In the genomic region with DNA sequence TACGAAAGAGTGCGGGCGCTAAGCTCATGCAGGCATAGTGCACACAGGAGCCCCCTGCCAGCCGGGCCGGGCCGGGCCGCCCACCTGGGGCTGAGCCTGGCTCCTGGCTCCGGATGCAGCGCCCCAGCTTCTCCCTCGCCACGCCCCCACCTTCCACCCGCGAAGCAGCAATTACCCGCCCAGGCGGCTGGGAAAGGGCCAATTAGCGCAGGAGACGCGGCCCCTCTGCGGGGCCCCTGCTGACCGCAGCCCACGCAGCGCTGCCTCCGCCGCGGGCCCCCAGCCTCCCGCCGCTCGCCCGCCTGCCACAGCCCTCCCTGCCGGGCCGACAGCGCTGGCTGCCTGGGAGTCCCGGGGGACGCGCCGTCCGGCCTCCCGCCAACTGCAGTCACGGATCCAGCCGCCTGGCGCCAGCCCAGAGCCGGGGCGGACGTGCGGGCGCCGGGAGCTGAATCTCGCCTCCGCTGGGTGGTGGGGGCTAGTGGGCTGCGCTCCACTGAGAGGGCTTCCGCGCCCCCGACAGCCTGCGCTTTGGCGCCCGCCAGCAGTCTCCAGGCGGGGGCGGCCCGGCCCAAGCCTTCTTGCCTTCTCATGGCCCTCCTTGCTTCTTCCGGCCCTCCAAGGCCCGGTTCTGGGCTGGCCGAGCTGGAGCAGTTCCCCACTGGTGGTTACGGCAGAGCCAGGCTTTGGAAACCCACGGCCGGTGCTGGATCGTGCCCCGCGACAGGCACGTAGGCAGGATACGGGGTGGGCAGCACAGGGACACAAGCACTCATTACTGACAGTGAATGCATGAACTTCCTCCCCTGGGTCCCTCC, we compare ENCODE assay signal across 8 cellular contexts. TPM values are rescaled to one million over a fixed set of nuclear protein-coding genes. Genes with fewer than 3 reads are reported as not detected.
DNase-seq lines count a peak whose midpoint lies in the region; ATAC-seq and TF ChIP-seq lines count a peak whose summit lies in the region.

No MANE protein-coding gene starts in this region.

- H3K9me3 Mint-ChIP-seq in HFFc6: no peaks in the 10 kb centered on the region
- H3K9me3 Mint-ChIP-seq in activated naive CD4-positive, alpha-beta T cell treated with anti-CD3 and anti-CD28 coated beads, Interleukin-2, amount 10 ng/mL, durations not matched to agents 7 days and 5 days: no peaks in the 10 kb centered on the region

- TF ChIP-seq CTCF in HFFc6 (IDR thresholded peaks at IDR 0.05) (peak; percentile 51), RWPE1 (conservative IDR thresholded peaks at IDR 0.05; ENCODE audit: low read depth) (peak; percentile 30), osteoblast (IDR thresholded peaks at IDR 0.05; ENCODE audit: extremely low read depth, low read depth, low read length) (no peak), thoracic aorta (IDR thresholded peaks at IDR 0.05) (peak; percentile 34)

- no peaks in the 10 kb centered on the region for H3K9me3 ChIP-seq in osteoblast (ENCODE audit: low read depth, low read length)
- H3K9me3 ChIP-seq in thoracic aorta: no peaks in the 10 kb centered on the region

- CTCF ChIA-PET in RWPE1 (lab: Yijun Ruan, JAX): interaction anchor here (0.6 to 2.0 kb wide), 7 partner anchors 26 to 467 kb away, joined by 3 to 18 read pairs (median 3); a partner anchor contains a TSS
- CTCF ChIA-PET in activated naive CD4-positive, alpha-beta T cell treated with anti-CD3 and anti-CD28 coated beads, Interleukin-2, amount 10 ng/mL, durations not matched to agents 7 days and 5 days (lab: Charles Lee): interaction anchor here (0.8 to 10.6 kb wide), 14 partner anchors 28 to 234 kb away, joined by 3 to 163 read pairs (median 5); a partner anchor contains a TSS

- peak; percentile 85 for ATAC-seq in Right ventricle myocardium inferior
- ATAC-seq in thoracic aorta (ENCODE audit: insufficient number of reproducible peaks, low FRiP score, low read depth): peak; percentile 78
- no peak for ATAC-seq in HG03039 (IDR thresholded peaks at IDR 0.05; ENCODE audit: unreplicated experiment)

- H3K4me3 ChIP-seq in osteoblast (ENCODE audit: insufficient read depth, low read length) (peak overlapping the region; percentile 68), thoracic aorta (peak overlapping the region; percentile 87)

- no peaks in the 10 kb centered on the region for H3K4me1 Mint-ChIP-seq in HFFc6 (ENCODE audit: low read depth)
- peaks cover 67% of the 10 kb centered on the region for H3K4me1 Mint-ChIP-seq in activated naive CD4-positive, alpha-beta T cell treated with anti-CD3 and anti-CD28 coated beads, Interleukin-2, amount 10 ng/mL, durations not matched to agents 7 days and 5 days

- peak overlapping the region; percentile 59 for H3K4me3 Mint-ChIP-seq in HFFc6
- H3K4me3 Mint-ChIP-seq in activated naive CD4-positive, alpha-beta T cell treated with anti-CD3 and anti-CD28 coated beads, Interleukin-2, amount 10 ng/mL, durations not matched to agents 7 days and 5 days: peak overlapping the region; percentile 91

- H3K27me3 Mint-ChIP-seq in HFFc6 (ENCODE audit: insufficient read depth): peaks cover 5% of the 10 kb centered on the region
- H3K27me3 Mint-ChIP-seq in activated naive CD4-positive, alpha-beta T cell treated with anti-CD3 and anti-CD28 coated beads, Interleukin-2, amount 10 ng/mL, durations not matched to agents 7 days and 5 days: peaks cover 4% of the 10 kb centered on the region

- H3K27me3 ChIP-seq in osteoblast (ENCODE audit: insufficient read depth, low read length) (no peaks in the 10 kb centered on the region), thoracic aorta (replicated peaks; ENCODE audit: insufficient read depth) (no peaks in the 10 kb centered on the region)

- H2AFZ ChIP-seq in osteoblast (ENCODE audit: low read length): peak overlapping the region; percentile 75

- no peak overlapping the region for H3K27ac Mint-ChIP-seq in HFFc6
- H3K27ac Mint-ChIP-seq in activated naive CD4-positive, alpha-beta T cell treated with anti-CD3 and anti-CD28 coated beads, Interleukin-2, amount 10 ng/mL, durations not matched to agents 7 days and 5 days: peak overlapping the region; percentile 94

- H3K27ac ChIP-seq in RWPE1: no peak overlapping the region
- no peak overlapping the region for H3K27ac ChIP-seq in osteoblast (ENCODE audit: low read depth, low read length)
- peak overlapping the region; percentile 79 to 85 for H3K27ac ChIP-seq in thoracic aorta

- peak overlapping the region; percentile 80 for H3K4me2 ChIP-seq in osteoblast (ENCODE audit: insufficient read depth, low read length)

- intact Hi-C loops in Right ventricle myocardium inferior (cut with DNase I): no loop called here

- H3K36me3 Mint-ChIP-seq in HFFc6 (ENCODE audit: low read depth): no peaks in the 10 kb centered on the region
- peaks cover 23% of the 10 kb centered on the region for H3K36me3 Mint-ChIP-seq in activated naive CD4-positive, alpha-beta T cell treated with anti-CD3 and anti-CD28 coated beads, Interleukin-2, amount 10 ng/mL, durations not matched to agents 7 days and 5 days

- H4K20me1 ChIP-seq in osteoblast (ENCODE audit: insufficient read depth, low read length): no peaks in the 10 kb centered on the region

- H3K79me2 ChIP-seq in osteoblast (ENCODE audit: insufficient read depth, low read length): no peaks in the 10 kb centered on the region

- peaks cover 12% of the 10 kb centered on the region for H3K4me1 ChIP-seq in osteoblast (ENCODE audit: insufficient read depth, low read length)
- H3K4me1 ChIP-seq in thoracic aorta (ENCODE audit: control insufficient read depth in 1 of 2, low read depth in 2 of 2): peaks cover 10 to 21% of the 10 kb centered on the region in 2 donors

- DNase-seq in DMS 273 (lab: John Stamatoyannopoulos, UW; ENCODE audit: unreplicated experiment): peak; percentile 91
- DNase-seq in HFFc6: peak; percentile 17
- peak; percentile 44 for DNase-seq in RWPE1 (ENCODE audit: low spot score)
- peak; percentile 92 for DNase-seq in activated naive CD4-positive, alpha-beta T cell treated with anti-CD3 and anti-CD28 coated beads, Interleukin-2, amount 10 ng/mL, durations not matched to agents 7 days and 5 days
- peak; percentile 88 for DNase-seq in Right ventricle myocardium inferior (ENCODE audit: missing footprints)
- peak; percentile 96 for DNase-seq in osteoblast (ENCODE audit: insufficient read length, low spot score, missing footprints)
- DNase-seq in thoracic aorta (ENCODE audit: low spot score): no peak

- POLR2A ChIA-PET in RWPE1 (lab: Yijun Ruan, JAX; ENCODE audit: low non-redundant PET): interaction anchor here (0.5 to 0.6 kb wide), 2 partner anchors 8 to 63 kb away, joined by 3 to 5 read pairs; no protein-coding TSS in a partner anchor

- H3K36me3 ChIP-seq in osteoblast (ENCODE audit: insufficient read depth, low read length) (no peaks in the 10 kb centered on the region), thoracic aorta (no peaks in the 10 kb centered on the region)

RNA-seq across cellular contexts. Expression of a gene that starts 14.9 kb away (rescaled TPM):
- 10 to 100 TPM; 55.2 to 84.4 (median 69.5) TPM for total RNA-seq in HFFc6 (2021; fragmentation: NEBNext Ultra II Directional; extraction: Animal tissue kit (Norgen Biotek cat#: 25700))
- total RNA-seq in Right ventricle myocardium inferior: 22.0 TPM
- total RNA-seq in osteoblast: 61.3 and 63.0 TPM in 2 replicates
- total RNA-seq in thoracic aorta: 10 to 100 TPM; 28.3 to 79.7 TPM

RNA-seq across cellular contexts. Expression of a gene that starts 25.6 kb away (rescaled TPM):
- total RNA-seq in HFFc6 (2021; fragmentation: NEBNext Ultra II Directional; extraction: Animal tissue kit (Norgen Biotek cat#: 25700)): 1 to 10 TPM; 1.7 to 3.5 (median 2.3) TPM
- total RNA-seq in Right ventricle myocardium inferior (4.6 TPM), osteoblast (1.5 and 1.8 TPM in 2 replicates), thoracic aorta (1 to 10 TPM; 7.4 to 9.5 TPM)

RNA-seq across cellular contexts. Expression of a gene that starts 53.0 kb away (rescaled TPM):
- total RNA-seq in HFFc6 (2021; fragmentation: NEBNext Ultra II Directional; extraction: Animal tissue kit (Norgen Biotek cat#: 25700)): under 1 TPM in 5 of 6 experiments, not detected in 1; 0.06 to 0.39 (median 0.14) TPM
- total RNA-seq in Right ventricle myocardium inferior (0.78 TPM), osteoblast (0.29 TPM in 1 of 2 replicates, not detected in the other), thoracic aorta (1 to 10 TPM in 1 of 2 donors, under 1 TPM in 1; 0.63 to 1.1 TPM)

Comparison
In these comparisons a context has a peak if more than half of its experiments do, and no peak if none do; other contexts are left out.
1. H3K27ac ChIP-seq: peak in thoracic aorta (2 of 2); none in RWPE1 (single experiment) and osteoblast (single experiment).